16 cellular contexts compared by ENCODE assay signal in the genomic region with DNA sequence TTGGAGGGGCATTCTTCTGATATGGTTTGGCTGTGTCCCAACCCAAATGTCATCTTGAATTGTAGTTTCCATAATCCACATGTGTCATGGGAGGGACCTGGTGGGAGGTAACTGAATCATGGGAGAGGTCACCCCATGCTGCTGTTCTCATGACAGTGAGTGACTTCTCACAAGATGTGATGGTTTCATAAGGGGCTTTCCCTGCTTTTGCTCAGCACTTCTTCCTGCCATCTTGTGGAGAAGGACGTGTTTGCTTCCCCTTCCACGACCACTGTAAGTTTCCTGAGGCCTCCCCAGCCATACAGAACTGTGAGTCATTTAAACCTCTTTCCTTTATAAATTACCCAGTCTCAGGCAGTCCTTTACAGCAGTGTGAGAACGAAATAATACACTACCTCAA.
A peak's percentile ranks its signal among the peaks of the same experiment; 100 is the strongest.
DNase-seq lines count a peak whose midpoint lies in the region; ATAC-seq and TF ChIP-seq lines count a peak whose summit lies in the region.
"Had no signal": no experiment of that assay in that cellular context is flagged by ENCODE, and none has a peak within 500 bp of the region (broad histone marks: within the 10 kb centered on the region; RNA-seq: fewer than 3 reads in every experiment).

No MANE protein-coding gene starts in this region.

- peaks cover 5% of the 10 kb centered on the region for H3K9me3 Mint-ChIP-seq in neural progenitor cell
- H3K9me3 Mint-ChIP-seq: naive thymus-derived CD8-positive, alpha-beta T cell had no signal

- peak overlapping the region; percentile 30 for H3K27ac Mint-ChIP-seq in neural progenitor cell

- WGBS in SK-N-SH (ENCODE audit: low lambda C conversion rate) = 10% methylated on average over 3 of the region's 3 CpGs
- 65 to 67% methylated on average over 3 of the region's 3 CpGs for WGBS in thyroid gland, 2 donors

- H3F3A ChIP-seq in SK-N-SH (replicated peaks; ENCODE audit: insufficient read depth) = peaks cover 7% of the 10 kb centered on the region
- peaks cover 11% of the 10 kb centered on the region for H3F3A ChIP-seq in neural progenitor cell (ENCODE audit: low read depth)

- no peak for TF ChIP-seq EP300 in SK-N-SH (IDR thresholded peaks at IDR 0.05; ENCODE audit: borderline replicate concordance in 1 of 2, low read depth in 1 of 2, low read length in 1 of 2)

- CTCF ChIA-PET in SK-N-SH (lab: Yijun Ruan, JAX) (no interaction called here), HCT116 (lab: Charles Lee) (interaction anchor here (1.5 kb wide), 1 partner anchor 72 kb away, joined by 4 read pairs; no protein-coding TSS in a partner anchor)

- H3K9me3 ChIP-seq in SK-N-SH (no peaks in the 10 kb centered on the region), HCT116 (ENCODE audit: control insufficient read depth in 1 of 2, insufficient read depth in 1 of 2, low read depth in 1 of 2, low read length in 2 of 2) (no peaks in the 10 kb centered on the region), neural progenitor cell (ENCODE audit: low read depth) (no peaks in the 10 kb centered on the region), thyroid gland (no peaks in the 10 kb centered on the region)
- H3K9me3 ChIP-seq: esophagus squamous epithelium, left ventricle myocardium inferior, stomach had no signal

- H3K27ac ChIP-seq in SK-N-SH (ENCODE audit: low read depth in 2 of 2, low read length in 1 of 2) (no peak overlapping the region; a peak in 1 of 4 replicates), HCT116 (ENCODE audit: low read depth, low read length) (peak overlapping the region; percentile 66; the same call in 1 of the 2 replicates), neural progenitor cell (no peak overlapping the region), thyroid gland (no peak overlapping the region)
- H3K27ac ChIP-seq: coronary artery, esophagus squamous epithelium, left ventricle myocardium inferior, stomach had no signal

- H3K4me3 Mint-ChIP-seq in neural progenitor cell = no peak overlapping the region

- H3K4me3 ChIP-seq in SK-N-SH (ENCODE audit: low read depth in 2 of 2, low read length in 1 of 2) (no peak overlapping the region), HCT116 (replicated peaks in 1 of 2; ENCODE audit: low read depth in 1 of 2, low read length in 2 of 2) (peak overlapping the region in 1 of 2 experiments; percentile 54; a peak in 1 of 4 replicates), neural progenitor cell (no peak overlapping the region), thyroid gland (replicated peaks in 1 of 3) (no peak overlapping the region)
- H3K4me3 ChIP-seq: coronary artery, esophagus squamous epithelium, K562, left ventricle myocardium inferior, stomach had no signal

- H2AFZ ChIP-seq in SK-N-SH (ENCODE audit: low read depth) (peak overlapping the region; percentile 76; the same call in 1 of the 2 replicates), HCT116 (ENCODE audit: low read depth, low read length, poor library complexity, severe bottlenecking) (no peak overlapping the region), neural progenitor cell (replicated peaks) (no peak overlapping the region)

- intact Hi-C loops in HCT116 (cut with micrococcal nuclease) = loop anchor here (1.0 kb wide), 1 partner anchor 595 kb away; no protein-coding TSS in a partner anchor
- intact Hi-C loops in thyroid gland (cut with DNase I) = no loop called here

- POLR2A ChIA-PET in SK-N-SH (lab: Yijun Ruan, JAX) (no interaction called here), HCT116 (lab: Charles Lee) (no interaction called here)

- H3K36me3 Mint-ChIP-seq in neural progenitor cell = no peaks in the 10 kb centered on the region
- H3K36me3 Mint-ChIP-seq: naive thymus-derived CD8-positive, alpha-beta T cell had no signal

- H3K27me3 ChIP-seq in SK-N-SH (ENCODE audit: insufficient read depth) = no peaks in the 10 kb centered on the region; the same call in 1 of the 2 replicates
- no peaks in the 10 kb centered on the region for H3K27me3 ChIP-seq in HCT116 (ENCODE audit: insufficient read depth, low read length)
- no peaks in the 10 kb centered on the region for H3K27me3 ChIP-seq in neural progenitor cell
- no peaks in the 10 kb centered on the region for H3K27me3 ChIP-seq in thyroid gland

- RAD21 ChIA-PET in HCT116 (lab: Charles Lee; ENCODE audit: low non-redundant PET in 1 of 2, low total read pairs in 2 of 2, uncharacterized antibody in 2 of 2, unreplicated experiment in 2 of 2) = no interaction called here

- H3K4me2 ChIP-seq in SK-N-SH (peak overlapping the region; percentile 59; the same call in 1 of the 2 replicates), HCT116 (ENCODE audit: low read length) (peak overlapping the region; percentile 94), neural progenitor cell (no peak overlapping the region)

- TF ChIP-seq POLR2A in HCT116 (IDR thresholded peaks at IDR 0.05; ENCODE audit: borderline replicate concordance, extremely low read depth, insufficient read depth, insufficient read length) = no peak
- TF ChIP-seq POLR2A in thyroid gland (IDR thresholded peaks at IDR 0.05) = no peak

- no peaks in the 10 kb centered on the region for H3K79me2 ChIP-seq in SK-N-SH (ENCODE audit: insufficient read depth)
- no peaks in the 10 kb centered on the region for H3K79me2 ChIP-seq in HCT116 (ENCODE audit: insufficient read depth, low read length)
- H3K79me2 ChIP-seq in neural progenitor cell (ENCODE audit: low read depth) = no peaks in the 10 kb centered on the region

- no peaks in the 10 kb centered on the region for H3K9me2 ChIP-seq in SK-N-SH
- no peaks in the 10 kb centered on the region for H3K9me2 ChIP-seq in HCT116 (ENCODE audit: insufficient read depth)

- H4K20me1 ChIP-seq in SK-N-SH (ENCODE audit: insufficient read depth) = no peaks in the 10 kb centered on the region
- H4K20me1 ChIP-seq in HCT116 (ENCODE audit: insufficient read depth) = no peaks in the 10 kb centered on the region
- no peaks in the 10 kb centered on the region for H4K20me1 ChIP-seq in neural progenitor cell (ENCODE audit: low read depth)

- TF ChIP-seq CTCF in SK-N-SH (IDR thresholded peaks at IDR 0.05) (no peak), HCT116 (IDR thresholded peaks at IDR 0.05 in 2 of 3, conservative IDR thresholded peaks at IDR 0.05 in 1 of 3; ENCODE audit: borderline replicate concordance in 1 of 3, insufficient read depth in 1 of 3, low read depth in 2 of 3, low read length in 2 of 3) (no peak), neural progenitor cell (IDR thresholded peaks at IDR 0.05) (no peak), GM10266 (IDR thresholded peaks at IDR 0.05; ENCODE audit: control insufficient read depth, insufficient read depth, low read depth, missing control alignments) (no peak), thyroid gland (IDR thresholded peaks at IDR 0.05) (no peak)

- DNase-seq in SK-N-SH (no peak), HCT116 (ENCODE audit: low read depth, low spot score) (no peak), neural progenitor cell (ENCODE audit: low spot score) (no peak), GM10266 (ENCODE audit: extremely low spot score) (no peak), thyroid gland (no peak), NCI-H1930 (lab: John Stamatoyannopoulos, UW) (no peak)
- DNase-seq in activated T-cell treated with anti-CD3 and anti-CD28 coated beads, Interleukin-2, amount 50 U/mL, for 48 hours = peak; percentile 34 to 45
- DNase-seq: 8988T; esophagus squamous epithelium; left ventricle myocardium inferior; naive thymus-derived CD8-positive, alpha-beta T cell; NCI-H1436; stomach had no signal

- H3K36me3 ChIP-seq in SK-N-SH (replicated peaks in 1 of 2; ENCODE audit: control insufficient read depth in 1 of 2, insufficient read depth in 2 of 2, low read length in 1 of 2) (no peaks in the 10 kb centered on the region), HCT116 (ENCODE audit: control insufficient read depth in 1 of 2, insufficient read depth in 2 of 2, low read length in 2 of 2) (no peaks in the 10 kb centered on the region), neural progenitor cell (no peaks in the 10 kb centered on the region), thyroid gland (no peaks in the 10 kb centered on the region)
- H3K36me3 ChIP-seq: esophagus squamous epithelium, left ventricle myocardium inferior, stomach had no signal

- H3K9ac ChIP-seq in SK-N-SH = no peak overlapping the region
- 0 out of 2 replicates have a peak overlapping the region, but pooled peaks have one; percentile 65 for H3K9ac ChIP-seq in HCT116 (ENCODE audit: low read length)
- H3K9ac ChIP-seq in neural progenitor cell = no peak overlapping the region

- TF ChIP-seq RAD21 in SK-N-SH (IDR thresholded peaks at IDR 0.05; ENCODE audit: low read length) = no peak
- TF ChIP-seq RAD21 in HCT116 (IDR thresholded peaks at IDR 0.05; ENCODE audit: low read depth) = no peak

- H3K4me1 ChIP-seq in SK-N-SH (ENCODE audit: control insufficient read depth in 1 of 2, insufficient read depth in 2 of 2, low read depth in 1 of 2, low read length in 1 of 2) = peaks cover 0 to 16% of the 10 kb centered on the region in 2 experiments; a peak in 1 of 4 replicates
- peaks cover 17 to 51% of the 10 kb centered on the region in 2 experiments for H3K4me1 ChIP-seq in HCT116 (ENCODE audit: control insufficient read depth in 1 of 2, insufficient read depth in 2 of 2, low read length in 2 of 2)
- H3K4me1 ChIP-seq in neural progenitor cell = no peaks in the 10 kb centered on the region
- H3K4me1 ChIP-seq in thyroid gland = no peaks in the 10 kb centered on the region
- H3K4me1 ChIP-seq: esophagus squamous epithelium, left ventricle myocardium inferior, stomach had no signal

- no peaks in the 10 kb centered on the region for H3K4me1 Mint-ChIP-seq in neural progenitor cell

- ATAC-seq in SK-N-SH treated with all-trans-retinoic acid at 6 μM for 48 hours (no peak), HCT116 (no peak; the same call in 1 of the 2 replicates)

- peaks cover 7% of the 10 kb centered on the region for H3K27me3 Mint-ChIP-seq in neural progenitor cell (ENCODE audit: insufficient read depth, low read depth)

- BruUV-seq in HCT116 (replicated peaks; lab: Mats Ljungman, UMichigan) = no TSS peak

TF ChIP-seq in SK-N-SH, 30 proteins besides CTCF, POLR2A, EP300 and RAD21 (continues in another document):
- TF ChIP-seq FOXM1 (IDR thresholded peaks at IDR 0.05; ENCODE audit: low read depth) = no peak

TF ChIP-seq in SK-N-SH treated with all-trans-retinoic acid at 6 μM for 48 hours, 23 proteins besides CTCF, POLR2A, EP300 and RAD21 (continues in another document):
- no peak for TF ChIP-seq ZFP3 (CRISPR knock-in tag; IDR thresholded peaks at IDR 0.05)

Comparison
In these comparisons a context has a peak if more than half of its experiments do, and no peak if none do; other contexts are left out.
1. DNase-seq: peak in activated T-cell treated with anti-CD3 and anti-CD28 coated beads, Interleukin-2, amount 50 U/mL, for 48 hours (2 of 2); none in SK-N-SH (single experiment), HCT116 (single experiment), neural progenitor cell (single experiment), GM10266 (single experiment), thyroid gland (0 of 2) and NCI-H1930 (0 of 2).